ENCODE assay signal across 25 cellular contexts in genomic region chr6:165880721-165881120, GRCh38.
A peak's percentile ranks its signal among the peaks of the same experiment; 100 is the strongest.
DNase-seq lines count a peak whose midpoint lies in the region; ATAC-seq and TF ChIP-seq lines count a peak whose summit lies in the region.
"Had no signal": no experiment of that assay in that cellular context is flagged by ENCODE, and none has a peak within 500 bp of the region (broad histone marks: within the 10 kb centered on the region; RNA-seq: fewer than 3 reads in every experiment).

No MANE protein-coding gene starts in this region.

- DNase-seq in AG10803 (ENCODE audit: low read depth) (peak; percentile 71), MG63 (peak; percentile 45), fibroblast of gingiva (ENCODE audit: low read depth) (peak; percentile 55), fibroblast of villous mesenchyme (ENCODE audit: low read depth) (peak; percentile 32), NCI-H1092 treated with DMSO at 0.1 percent for 48 hours (lab: John Stamatoyannopoulos, UW) (no peak), NCI-H226 (no peak), NCI-H1694 treated with DMSO at 0.1 percent for 48 hours (lab: John Stamatoyannopoulos, UW) (no peak)
- DNase-seq in naive thymus-derived CD8-positive, alpha-beta T cell, result no peak
- DNase-seq: AML-193; C1 segment of cervical spinal cord; Caco-2; CD4-positive, alpha-beta memory T cell; GOT3; HFFc6; Karpas-422; MV-4-11; NCI-H1105 treated with DMSO at 0.1 percent for 48 hours; NCI-H146; NCI-H2029; NCI-H2227 treated with DMSO at 0.1 percent for 48 hours; NCI-H510A; NCI-H69; SHP77 treated with DMSO at 0.1 percent for 48 hours had no signal

- peaks cover 0 to 4% (median 0%) of the 10 kb centered on the region in 9 donors for H3K9me3 Mint-ChIP-seq in naive thymus-derived CD8-positive, alpha-beta T cell

- no peak overlapping the region for H3K27ac Mint-ChIP-seq in naive thymus-derived CD8-positive, alpha-beta T cell
- H3K27ac Mint-ChIP-seq: CD4-positive, alpha-beta memory T cell; HFFc6 had no signal

- no peak for ATAC-seq in naive thymus-derived CD8-positive, alpha-beta T cell
- ATAC-seq: GM12878 had no signal

- POLR2A ChIA-PET in naive thymus-derived CD8-positive, alpha-beta T cell (lab: Charles Lee), result no interaction called here

- no peak overlapping the region for H3K4me3 ChIP-seq in AG10803 (ENCODE audit: low read length)
- H3K4me3 ChIP-seq in MG63, result no peak overlapping the region
- no peak overlapping the region for H3K4me3 ChIP-seq in fibroblast of villous mesenchyme (ENCODE audit: low read depth, low read length)
- H3K4me3 ChIP-seq: GM12878, HAP-1 had no signal

- H3K4me1 Mint-ChIP-seq in naive thymus-derived CD8-positive, alpha-beta T cell, result peaks cover 5 to 12% (median 9%) of the 10 kb centered on the region in 4 donors

- no peak for TF ChIP-seq CTCF in AG10803 (conservative IDR thresholded peaks at IDR 0.05; ENCODE audit: low read length)
- no peak for TF ChIP-seq CTCF in fibroblast of villous mesenchyme (IDR thresholded peaks at IDR 0.05; ENCODE audit: insufficient read depth, low read depth, low read length)

- H3K36me3 Mint-ChIP-seq in naive thymus-derived CD8-positive, alpha-beta T cell, result no peaks in the 10 kb centered on the region
- H3K36me3 Mint-ChIP-seq: CD4-positive, alpha-beta memory T cell had no signal

- no peaks in the 10 kb centered on the region; the same call in 1 of the 2 replicates for H3K9me3 ChIP-seq in MG63
- H3K9me3 ChIP-seq: Caco-2, HAP-1 had no signal

- no peaks in the 10 kb centered on the region for H3K27me3 ChIP-seq in MG63

- no peaks in the 10 kb centered on the region for H3K36me3 ChIP-seq in MG63
- H3K36me3 ChIP-seq: HAP-1 had no signal

- no peak overlapping the region for H3K4me3 Mint-ChIP-seq in naive thymus-derived CD8-positive, alpha-beta T cell
- H3K4me3 Mint-ChIP-seq: CD4-positive, alpha-beta memory T cell; HFFc6 had no signal

- H3K27me3 Mint-ChIP-seq in naive thymus-derived CD8-positive, alpha-beta T cell, result peaks cover 7 to 34% (median 19%) of the 10 kb centered on the region in 5 donors

Comparison
In these comparisons a context has a peak if more than half of its experiments do, and no peak if none do; other contexts are left out.
1. DNase-seq: peak in AG10803 (single experiment), MG63 (single experiment), fibroblast of gingiva (single experiment) and fibroblast of villous mesenchyme (single experiment); none in NCI-H1092 treated with DMSO at 0.1 percent for 48 hours (single experiment), naive thymus-derived CD8-positive, alpha-beta T cell (0 of 10), NCI-H226 (single experiment) and NCI-H1694 treated with DMSO at 0.1 percent for 48 hours (single experiment).